In genomic region chr16:78235876-78236275, GRCh38 we compare ENCODE assay signal across 15 cellular contexts.
"Had no signal": no experiment of that assay in that cellular context is flagged by ENCODE, and none has a peak within 500 bp of the region (broad histone marks: within the 10 kb centered on the region; RNA-seq: fewer than 3 reads in every experiment).

No MANE protein-coding gene starts in this region.

- H3K4me3 ChIP-seq: heart right ventricle, hepatocyte, left lung, lower lobe of right lung, pancreas, prostate gland, sigmoid colon, spleen, testis, thyroid gland, transverse colon, upper lobe of left lung, vagina had no signal

- H3K27ac ChIP-seq: heart right ventricle, hepatocyte, left lung, lower lobe of right lung, pancreas, prostate gland, sigmoid colon, spleen, testis, thyroid gland, transverse colon, upper lobe of left lung, vagina had no signal

- H3K4me2 ChIP-seq: hepatocyte had no signal

- H3K4me1 ChIP-seq: lower lobe of right lung, prostate gland, testis had no signal

- FAIRE-seq: kidney, pancreas, small intestine had no signal

- H3K9me3 ChIP-seq: heart right ventricle, left lung, lower lobe of right lung, pancreas, prostate gland, sigmoid colon, spleen, testis, thyroid gland, transverse colon, upper lobe of left lung, vagina had no signal

- H3K27me3 ChIP-seq: heart right ventricle, hepatocyte, left lung, pancreas, sigmoid colon, spleen, testis, thyroid gland, transverse colon, upper lobe of left lung, vagina had no signal

- H3K36me3 ChIP-seq: heart right ventricle, left lung, lower lobe of right lung, pancreas, prostate gland, sigmoid colon, spleen, thyroid gland, transverse colon, upper lobe of left lung, vagina had no signal

- H2AFZ ChIP-seq: hepatocyte had no signal

- H3K79me2 ChIP-seq: hepatocyte had no signal
